Comparison of ENCODE assay signal across 8 cellular contexts in the genomic region with DNA sequence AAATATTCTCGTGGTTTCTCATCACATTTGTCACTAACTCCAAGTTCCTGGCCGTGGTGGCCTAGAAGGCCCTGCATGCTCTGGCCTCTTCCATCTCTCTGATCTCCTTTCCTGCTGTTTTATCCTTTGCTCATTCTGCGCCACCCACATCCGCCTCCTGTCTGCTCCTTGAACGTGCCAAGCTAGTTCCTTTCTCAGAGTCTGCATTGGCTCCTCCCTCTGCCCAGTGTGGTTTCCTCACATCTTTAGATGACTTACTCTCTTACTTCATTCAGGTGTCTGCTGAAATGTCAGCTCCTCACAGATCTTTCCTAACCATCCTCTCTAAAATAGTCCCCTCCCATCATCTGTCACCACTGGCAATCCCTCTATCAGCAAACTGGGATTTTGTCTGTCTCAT.
DNase-seq lines count a peak whose midpoint lies in the region; ATAC-seq and TF ChIP-seq lines count a peak whose summit lies in the region.

No MANE protein-coding gene starts in this region.

- peak overlapping the region; percentile 75 for H3K27ac Mint-ChIP-seq in activated naive CD8-positive, alpha-beta T cell treated with anti-CD3 and anti-CD28 coated beads, Interleukin-2, amount 10 ng/mL, durations not matched to agents 7 days and 5 days

- H4K20me1 ChIP-seq in PC-9 (ENCODE audit: insufficient read depth): no peaks in the 10 kb centered on the region

- no peak overlapping the region for H3K4me2 ChIP-seq in PC-9

- intact Hi-C loops in sciatic nerve (cut with DNase I) (no loop called here), PC-9 (cut with micrococcal nuclease; ENCODE audit: unreplicated experiment) (loop anchor here (5.0 kb wide), 1 partner anchor 160 kb away; the partner anchor contains the start of gene RBMS1)

- ATAC-seq in GM19463 (IDR thresholded peaks at IDR 0.05; ENCODE audit: unreplicated experiment) (peak; percentile 79), sciatic nerve (peak; percentile 41)
- ATAC-seq in activated naive CD8-positive, alpha-beta T cell treated with anti-CD3 and anti-CD28 coated beads, Interleukin-2, amount 10 ng/mL, durations not matched to agents 7 days and 5 days (ENCODE audit: low read depth): peak; percentile 100

- no peaks in the 10 kb centered on the region for H3K79me2 ChIP-seq in PC-9 (ENCODE audit: low read depth)

- peaks cover 10% of the 10 kb centered on the region for H3K27me3 Mint-ChIP-seq in activated naive CD8-positive, alpha-beta T cell treated with anti-CD3 and anti-CD28 coated beads, Interleukin-2, amount 10 ng/mL, durations not matched to agents 7 days and 5 days

- no peaks in the 10 kb centered on the region for H3K9me2 ChIP-seq in PC-9 (ENCODE audit: insufficient read depth)

- CTCF ChIA-PET in PC-9 (lab: Charles Lee): no interaction called here

- POLR2A ChIA-PET in activated naive CD8-positive, alpha-beta T cell treated with anti-CD3 and anti-CD28 coated beads, Interleukin-2, amount 10 ng/mL, durations not matched to agents 7 days and 5 days (lab: Charles Lee): no interaction called here
- POLR2A ChIA-PET in PC-9 (lab: Charles Lee; ENCODE audit: unreplicated experiment): no interaction called here

- H3K4me1 ChIP-seq in PC-9 (replicated peaks; ENCODE audit: insufficient read depth): peaks cover 35% of the 10 kb centered on the region

- H3K36me3 Mint-ChIP-seq in activated naive CD8-positive, alpha-beta T cell treated with anti-CD3 and anti-CD28 coated beads, Interleukin-2, amount 10 ng/mL, durations not matched to agents 7 days and 5 days: no peaks in the 10 kb centered on the region

- TF ChIP-seq CTCF in PC-9 (conservative IDR thresholded peaks at IDR 0.05): no peak

- no peaks in the 10 kb centered on the region for H3K27me3 ChIP-seq in PC-9 (ENCODE audit: insufficient read depth, low read depth)

- no peak overlapping the region for H3K27ac ChIP-seq in PC-9

- H3K36me3 ChIP-seq in PC-9 (ENCODE audit: low read depth): no peaks in the 10 kb centered on the region

- no peaks in the 10 kb centered on the region for H3K9me3 Mint-ChIP-seq in activated naive CD8-positive, alpha-beta T cell treated with anti-CD3 and anti-CD28 coated beads, Interleukin-2, amount 10 ng/mL, durations not matched to agents 7 days and 5 days

- BruUV-seq in PC-9 (replicated peaks; lab: Mats Ljungman, UMichigan): no TSS peak

- peaks cover 27% of the 10 kb centered on the region for H3K4me1 Mint-ChIP-seq in activated naive CD8-positive, alpha-beta T cell treated with anti-CD3 and anti-CD28 coated beads, Interleukin-2, amount 10 ng/mL, durations not matched to agents 7 days and 5 days

- H3F3A ChIP-seq in PC-9 (ENCODE audit: insufficient read depth, low read depth): peaks cover 15% of the 10 kb centered on the region

- no peak overlapping the region for H3K4me3 ChIP-seq in PC-9

- DNase-seq in SIG-M5 treated with dmso at 0.1 percent for 504 hours (lab: John Stamatoyannopoulos, UW; ENCODE audit: unreplicated experiment) (peak; percentile 84), sciatic nerve (ENCODE audit: low spot score) (no peak), PC-9 (no peak), EL (no peak), SHP77 (lab: John Stamatoyannopoulos, UW) (no peak), OCI-M2 (lab: John Stamatoyannopoulos, UW; ENCODE audit: unreplicated experiment) (no peak)
- peak; percentile 59 for DNase-seq in activated naive CD8-positive, alpha-beta T cell treated with anti-CD3 and anti-CD28 coated beads, Interleukin-2, amount 10 ng/mL, durations not matched to agents 7 days and 5 days

- H3K9me3 ChIP-seq in PC-9 (ENCODE audit: insufficient read depth, low read depth): no peaks in the 10 kb centered on the region

- H2AFZ ChIP-seq in PC-9: no peak overlapping the region

- H3K4me3 Mint-ChIP-seq in activated naive CD8-positive, alpha-beta T cell treated with anti-CD3 and anti-CD28 coated beads, Interleukin-2, amount 10 ng/mL, durations not matched to agents 7 days and 5 days: peak overlapping the region; percentile 69

Comparison
In these comparisons a context has a peak if more than half of its experiments do, and no peak if none do; other contexts are left out.
1. ATAC-seq: peak in every context shown above with its lines; median percentile 100 in activated naive CD8-positive, alpha-beta T cell treated with anti-CD3 and anti-CD28 coated beads, Interleukin-2, amount 10 ng/mL, durations not matched to agents 7 days and 5 days; 79 in GM19463; 41 in sciatic nerve.
2. DNase-seq: peak in SIG-M5 treated with dmso at 0.1 percent for 504 hours (single experiment) and activated naive CD8-positive, alpha-beta T cell treated with anti-CD3 and anti-CD28 coated beads, Interleukin-2, amount 10 ng/mL, durations not matched to agents 7 days and 5 days (single experiment); none in sciatic nerve (single experiment), PC-9 (0 of 2), EL (single experiment), SHP77 (0 of 2) and OCI-M2 (single experiment).